8 cellular contexts compared by ENCODE assay signal in the genomic region with DNA sequence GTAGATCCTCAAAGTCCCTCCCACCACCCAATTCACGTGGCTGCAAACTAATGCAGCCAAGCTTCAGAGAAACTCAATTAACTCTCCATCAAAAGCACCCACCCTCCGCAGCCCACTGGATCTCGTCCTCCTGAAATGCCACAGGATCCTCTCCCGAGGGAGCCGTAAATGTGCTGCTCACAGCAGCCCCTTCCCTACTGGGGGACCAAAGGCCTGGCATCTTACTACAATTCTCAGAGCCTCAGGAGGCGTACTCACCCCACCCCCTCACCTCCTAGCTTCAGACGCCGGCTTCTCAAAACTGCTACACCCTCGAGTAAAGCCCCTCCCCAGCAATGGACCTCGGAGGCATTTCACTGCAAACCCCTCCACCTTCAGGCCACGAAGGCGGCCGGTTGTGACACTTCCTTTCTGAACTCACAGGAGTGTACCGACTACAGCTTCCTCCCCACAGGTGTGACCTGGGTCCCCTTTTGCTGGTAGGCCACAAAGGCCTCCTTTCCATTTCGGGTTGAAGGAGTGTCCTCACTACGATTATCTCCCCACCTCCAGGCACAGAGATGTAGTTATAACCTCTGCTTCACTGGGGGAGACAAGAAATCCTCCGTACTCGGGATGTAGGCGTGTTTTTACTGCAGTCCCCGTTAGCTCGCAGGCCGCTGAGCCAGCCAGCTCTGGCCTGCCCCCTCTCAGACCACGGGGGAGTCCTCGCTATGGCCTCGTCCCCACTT. TPM values are rescaled to one million over a fixed set of nuclear protein-coding genes. Genes with fewer than 3 reads are reported as not detected.
A peak's percentile ranks its signal among the peaks of the same experiment; 100 is the strongest.
DNase-seq lines count a peak whose midpoint lies in the region; ATAC-seq and TF ChIP-seq lines count a peak whose summit lies in the region.

No MANE protein-coding gene starts in this region.

- TF ChIP-seq CTCF in ascending aorta (IDR thresholded peaks at IDR 0.05): no peak

- no peaks in the 10 kb centered on the region for H3K9me3 Mint-ChIP-seq in T-helper 2 cell treated with Interferon-gamma antibody and Interleukin-4, amounts not matched to agents 5 μg/mL and 100 μg/mL, for 36 hours

- H3K27ac ChIP-seq in ascending aorta: peak overlapping the region; percentile 97 to 98
- peak overlapping the region; percentile 97 for H3K27ac ChIP-seq in iPS-18a (ENCODE audit: low read length)

- peaks cover 2 to 25% of the 10 kb centered on the region in 2 donors for H3K4me1 ChIP-seq in ascending aorta
- peaks cover 25% of the 10 kb centered on the region for H3K4me1 ChIP-seq in iPS-18a (ENCODE audit: control insufficient read depth, low read depth, low read length)

- H3K27ac Mint-ChIP-seq in T-helper 2 cell treated with Interferon-gamma antibody and Interleukin-4, amounts not matched to agents 5 μg/mL and 100 μg/mL, for 36 hours: peak overlapping the region; percentile 99

- H3K36me3 ChIP-seq in ascending aorta: peaks cover 1 to 8% of the 10 kb centered on the region in 2 donors
- H3K36me3 ChIP-seq in iPS-18a (ENCODE audit: control insufficient read depth, low read depth, low read length): no peaks in the 10 kb centered on the region

- ATAC-seq in GM21786 (IDR thresholded peaks at IDR 0.05; ENCODE audit: unreplicated experiment): peak; percentile 22

- peaks cover 28% of the 10 kb centered on the region for H3K36me3 Mint-ChIP-seq in T-helper 2 cell treated with Interferon-gamma antibody and Interleukin-4, amounts not matched to agents 5 μg/mL and 100 μg/mL, for 36 hours (ENCODE audit: low read depth)

- intact Hi-C loops in ascending aorta (cut with DNase I): loop anchor here (1.0 to 5.0 kb wide), 5 partner anchors 35 to 121 kb away; partner anchors contain the start of genes ERGIC3, NFS1, RBM39 and ROMO1

- H3K4me1 Mint-ChIP-seq in T-helper 2 cell treated with Interferon-gamma antibody and Interleukin-4, amounts not matched to agents 5 μg/mL and 100 μg/mL, for 36 hours (ENCODE audit: low read depth): peaks cover 45% of the 10 kb centered on the region

- H3K4me3 ChIP-seq in ascending aorta: peak overlapping the region; percentile 91 to 96
- peak overlapping the region; percentile 98 for H3K4me3 ChIP-seq in iPS-18a (ENCODE audit: low read length)

- H3K9ac ChIP-seq in iPS-18a (ENCODE audit: low read length): peak overlapping the region; percentile 100

- H3K4me3 Mint-ChIP-seq in T-helper 2 cell treated with Interferon-gamma antibody and Interleukin-4, amounts not matched to agents 5 μg/mL and 100 μg/mL, for 36 hours: peak overlapping the region; percentile 94

- DNase-seq in GDM1 (lab: John Stamatoyannopoulos, UW): peak; percentile 21
- DNase-seq in Kasumi-1 (lab: John Stamatoyannopoulos, UW): peak; percentile 42 to 45
- peak; percentile 56 for DNase-seq in T-helper 2 cell treated with Interferon-gamma antibody and Interleukin-4, amounts not matched to agents 5 μg/mL and 100 μg/mL, for 36 hours (ENCODE audit: low spot score)
- peak; percentile 17 to 68 for DNase-seq in ascending aorta (ENCODE audit: low spot score in 2 of 2)
- peak; percentile 31 to 38 for DNase-seq in stimulated activated CD4-positive, alpha-beta T cell treated with anti-CD3 and anti-CD28 coated beads, Interleukin-12 subunit alpha, Interleukin-12 subunit beta, amount 100 ng/mL, for 24 hours (ENCODE audit: low read depth in 2 of 2)
- DNase-seq in NCI-H1694 (lab: John Stamatoyannopoulos, UW): no peak

- no peaks in the 10 kb centered on the region for H3K9me3 ChIP-seq in ascending aorta
- H3K9me3 ChIP-seq in iPS-18a (ENCODE audit: control insufficient read depth, low read depth, low read length): no peaks in the 10 kb centered on the region

- no peaks in the 10 kb centered on the region for H3K27me3 Mint-ChIP-seq in T-helper 2 cell treated with Interferon-gamma antibody and Interleukin-4, amounts not matched to agents 5 μg/mL and 100 μg/mL, for 36 hours (ENCODE audit: low read depth)

- H3K27me3 ChIP-seq in ascending aorta (no peaks in the 10 kb centered on the region), iPS-18a (ENCODE audit: control insufficient read depth, insufficient read depth, low read length) (no peaks in the 10 kb centered on the region)

RNA-seq across cellular contexts. Expression of gene CPNE1, which starts 0.7 kb away (rescaled TPM):
- total RNA-seq in ascending aorta: 208 TPM

RNA-seq across cellular contexts. Expression of gene RBM12, which starts 0.7 kb away (rescaled TPM):
- total RNA-seq in ascending aorta: 8.9 TPM

RNA-seq across cellular contexts. Expression of gene NFS1, which starts 35.2 kb away (rescaled TPM):
- total RNA-seq in ascending aorta: 62.2 TPM

RNA-seq across cellular contexts. Expression of gene ROMO1, which starts 35.2 kb away (rescaled TPM):
- total RNA-seq in ascending aorta: 85.5 TPM

RNA-seq across cellular contexts. Expression of gene SPAG4, which starts 48.3 kb away (rescaled TPM):
- total RNA-seq in ascending aorta: 35.3 TPM
